In genomic region chr17:57342963-57343589, GRCh38 we compare ENCODE assay signal across 22 cellular contexts.
"Had no signal": no experiment of that assay in that cellular context is flagged by ENCODE, and none has a peak within 500 bp of the region (broad histone marks: within the 10 kb centered on the region; RNA-seq: fewer than 3 reads in every experiment).

No MANE protein-coding gene starts in this region.

- H3K36me3 ChIP-seq: breast epithelium, colonic mucosa, left lung, right atrium auricular region, upper lobe of right lung had no signal

- H3K27me3 Mint-ChIP-seq: activated T-cell treated with anti-CD3 and anti-CD28 coated beads, Interleukin-2, amount 50 U/mL, for 24 hours; activated T-helper 17 cell treated with anti-CD3 and anti-CD28 coated beads, Interleukin-2, amount 50 U/mL, for 72 hours; effector memory CD8-positive, alpha-beta T cell; naive thymus-derived CD4-positive, alpha-beta T cell; progenitor cell of endocrine pancreas had no signal

- H3K9me3 ChIP-seq: adrenal gland, breast epithelium, colonic mucosa, left lung, right atrium auricular region, upper lobe of right lung had no signal

- ATAC-seq: activated naive CD4-positive, alpha-beta T cell treated with anti-CD3 and anti-CD28 coated beads, Interleukin-2, amount 50 U/mL, for 72 hours; activated T-helper 17 cell treated with anti-CD3 and anti-CD28 coated beads, Interleukin-2, amount 50 U/mL, for 72 hours; effector memory CD8-positive, alpha-beta T cell; esophagus mucosa; left lung; naive thymus-derived CD4-positive, alpha-beta T cell; stimulated activated naive CD8-positive, alpha-beta T cell treated with anti-CD3 and anti-CD28 coated beads, Interleukin-15, Interleukin-2, amounts not matched to agents 100 U/mL and 50 U/mL, for 24 hours; upper lobe of right lung; WTC11 had no signal

- H3K4me3 ChIP-seq: adrenal gland, breast epithelium, colonic mucosa, dorsolateral prefrontal cortex, hepatocyte, left lung, right atrium auricular region, upper lobe of right lung had no signal

- H3K4me1 ChIP-seq: breast epithelium, colonic mucosa, left lung, right atrium auricular region, upper lobe of right lung had no signal

- H3K9me3 Mint-ChIP-seq: activated naive CD4-positive, alpha-beta T cell treated with anti-CD3 and anti-CD28 coated beads, Interleukin-2, amount 50 U/mL, for 72 hours; activated T-cell treated with anti-CD3 and anti-CD28 coated beads, Interleukin-2, amount 50 U/mL, for 24 hours; activated T-helper 17 cell treated with anti-CD3 and anti-CD28 coated beads, Interleukin-2, amount 50 U/mL, for 72 hours; effector memory CD8-positive, alpha-beta T cell; immature natural killer cell; naive thymus-derived CD4-positive, alpha-beta T cell; WTC11 had no signal

- H3K27me3 ChIP-seq: adrenal gland, breast epithelium, colonic mucosa, dorsolateral prefrontal cortex, hepatocyte, left lung, right atrium auricular region, upper lobe of right lung had no signal

- H3K27ac ChIP-seq: breast epithelium, colonic mucosa, hepatocyte, left lung, right atrium auricular region, upper lobe of right lung had no signal

- DNase-seq: activated T-cell treated with anti-CD3 and anti-CD28 coated beads, Interleukin-2, amount 50 U/mL, for 24 hours; adrenal gland; colonic mucosa; dorsolateral prefrontal cortex; effector memory CD8-positive, alpha-beta T cell; foreskin melanocyte; glutamatergic neuron; immature natural killer cell; left lung; naive thymus-derived CD4-positive, alpha-beta T cell; stimulated activated CD4-positive, alpha-beta T cell treated with anti-CD3 and anti-CD28 coated beads, Interleukin-12 subunit alpha, Interleukin-12 subunit beta, amount 100 ng/mL, for 4 hours; stimulated activated CD4-positive, alpha-beta T cell treated with anti-CD3 and anti-CD28 coated beads, Interleukin-4, amount 100 ng/mL, for 4 hours; stimulated activated naive CD8-positive, alpha-beta T cell treated with anti-CD3 and anti-CD28 coated beads, Interleukin-15, Interleukin-2, amounts not matched to agents 100 U/mL and 50 U/mL, for 24 hours; upper lobe of right lung had no signal

- H3K4me3 Mint-ChIP-seq: activated T-cell treated with anti-CD3 and anti-CD28 coated beads, Interleukin-2, amount 50 U/mL, for 24 hours; activated T-helper 17 cell treated with anti-CD3 and anti-CD28 coated beads, Interleukin-2, amount 50 U/mL, for 72 hours; effector memory CD8-positive, alpha-beta T cell; immature natural killer cell; naive thymus-derived CD4-positive, alpha-beta T cell; WTC11 had no signal

- H3K27ac Mint-ChIP-seq: activated naive CD4-positive, alpha-beta T cell treated with anti-CD3 and anti-CD28 coated beads, Interleukin-2, amount 50 U/mL, for 72 hours; activated T-cell treated with anti-CD3 and anti-CD28 coated beads, Interleukin-2, amount 50 U/mL, for 24 hours; activated T-helper 17 cell treated with anti-CD3 and anti-CD28 coated beads, Interleukin-2, amount 50 U/mL, for 72 hours; immature natural killer cell; naive thymus-derived CD4-positive, alpha-beta T cell; WTC11 had no signal
